Comparison of ENCODE assay signal across 7 cellular contexts in the genomic region with DNA sequence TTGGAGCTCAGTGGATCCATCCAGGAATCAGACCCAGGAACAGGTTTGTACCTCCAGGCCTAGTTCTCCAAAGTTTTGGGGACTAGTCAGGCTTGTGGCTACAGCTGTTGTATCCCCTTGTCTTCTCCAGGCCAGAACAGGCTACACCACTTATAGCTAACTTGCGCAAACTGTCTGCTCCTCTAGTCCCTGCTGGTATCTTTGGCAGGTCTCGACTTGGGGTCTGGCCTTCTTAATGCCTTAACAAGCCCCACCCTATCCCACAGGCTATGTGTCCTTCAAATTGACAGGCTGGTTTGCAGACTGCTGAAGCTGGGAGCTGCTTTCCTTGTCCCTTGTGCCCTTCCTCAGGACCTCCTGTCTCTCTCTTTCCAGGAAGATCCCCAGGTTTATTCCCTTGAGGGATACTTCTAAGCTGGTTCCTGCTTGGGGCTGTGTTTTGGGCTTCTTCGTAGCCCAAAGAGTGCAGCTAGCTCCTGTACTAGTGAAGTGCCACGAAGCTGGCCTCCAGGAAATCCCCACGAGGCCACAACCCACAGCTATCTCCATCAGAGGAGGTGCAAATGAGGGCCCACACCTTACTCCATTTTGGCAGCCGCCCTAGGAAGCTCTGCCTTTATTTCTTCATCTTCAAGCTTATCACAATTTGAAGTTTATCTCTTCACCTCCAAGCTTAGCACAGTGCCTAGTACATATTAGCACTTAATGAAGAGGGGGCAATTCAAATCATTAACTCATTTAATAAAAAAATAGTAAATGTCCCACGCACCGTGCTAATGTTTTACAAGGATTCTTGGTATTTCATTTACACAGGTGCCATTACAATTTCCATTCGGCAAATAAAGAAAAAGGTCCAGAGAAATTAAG. TPM values are rescaled to one million over a fixed set of nuclear protein-coding genes. Genes with fewer than 3 reads are reported as not detected.
DNase-seq lines count a peak whose midpoint lies in the region; ATAC-seq and TF ChIP-seq lines count a peak whose summit lies in the region.

No MANE protein-coding gene starts in this region.

- ATAC-seq in IMR-90 (ENCODE audit: low read depth) (no peak), right cardiac atrium (peak in 1 of 2 donors; percentile 4), GM21390 (IDR thresholded peaks at IDR 0.05; ENCODE audit: unreplicated experiment) (no peak), HG03159 (IDR thresholded peaks at IDR 0.05; ENCODE audit: unreplicated experiment) (no peak)

- no peak overlapping the region for H2BK5ac ChIP-seq in IMR-90 (ENCODE audit: low read depth, low read length, poor library complexity, severe bottlenecking)

- H3K27ac ChIP-seq in IMR-90 (ENCODE audit: insufficient read depth, low read length) (no peak overlapping the region), right cardiac atrium (ENCODE audit: low read length) (no peak overlapping the region)

- H4K91ac ChIP-seq in IMR-90 (ENCODE audit: insufficient read depth, low read depth, low read length): no peak overlapping the region

- H3K14ac ChIP-seq in IMR-90 (replicated peaks; ENCODE audit: low read depth, low read length): peak overlapping the region; percentile 68

- H3K9ac ChIP-seq in IMR-90 (ENCODE audit: low read depth, low read length): no peak overlapping the region; the same call in 1 of the 2 replicates

- no peak for TF ChIP-seq CTCF in IMR-90 (conservative IDR thresholded peaks at IDR 0.05; ENCODE audit: low read depth, low read length)

- H2AK5ac ChIP-seq in IMR-90 (ENCODE audit: low read depth, low read length): no peak overlapping the region

- H2BK20ac ChIP-seq in IMR-90 (ENCODE audit: low read depth, low read length): no peak overlapping the region

- H3K27me3 Mint-ChIP-seq in activated T-cell treated with anti-CD3 and anti-CD28 coated beads, Interleukin-2, amount 50 U/mL, for 24 hours: no peaks in the 10 kb centered on the region

- peak overlapping the region; percentile 99 for H2AFZ ChIP-seq in IMR-90 (replicated peaks; ENCODE audit: low read length, poor library complexity)

- no peak for TF ChIP-seq RAD21 in IMR-90 (IDR thresholded peaks at IDR 0.05; ENCODE audit: low read length)

- CTCF ChIA-PET in IMR-90 (lab: Yijun Ruan, JAX): interaction anchor here (1.3 kb wide), 1 partner anchor 163 kb away, joined by 3 read pairs; no protein-coding TSS in a partner anchor

- H3K4ac ChIP-seq in IMR-90 (ENCODE audit: low read depth, low read length): peak overlapping the region; percentile 54; the same call in 1 of the 2 replicates

- H3K27ac Mint-ChIP-seq in activated T-cell treated with anti-CD3 and anti-CD28 coated beads, Interleukin-2, amount 50 U/mL, for 24 hours: peak overlapping the region; percentile 95

- peak overlapping the region; percentile 34 for H3K4me2 ChIP-seq in IMR-90 (ENCODE audit: low read depth, low read length)

- WGBS in IMR-90 (ENCODE audit: extremely low coverage in 2 of 2, insufficient read length in 1 of 2), 2 experiments: no CpG with 5 or more reads among the region's 9 CpGs
- 44% methylated on average over 9 of the region's 9 CpGs for WGBS in right cardiac atrium

- dilution Hi-C loops in IMR-90 (cut with HindIII; ENCODE audit: low sequenced_read_pairs, unreplicated experiment): no loop called here

- POLR2A ChIA-PET in IMR-90 (lab: Charles Lee; ENCODE audit: unreplicated experiment): interaction anchor here (0.5 kb wide), 1 partner anchor 105 kb away, joined by 3 read pairs; no protein-coding TSS in a partner anchor

- H4K8ac ChIP-seq in IMR-90 (ENCODE audit: low read depth in 2 of 2, low read length in 2 of 2): peak overlapping the region; percentile 40 to 95

- H3K36me3 ChIP-seq in IMR-90 (ENCODE audit: control insufficient read depth, insufficient read depth, low read length): peaks cover 7% of the 10 kb centered on the region; the same call in 1 of the 2 replicates

- H3K9me1 ChIP-seq in IMR-90 (ENCODE audit: insufficient read depth, low read length): peaks cover 13% of the 10 kb centered on the region; the same call in 1 of the 2 replicates

- H3K18ac ChIP-seq in IMR-90 (ENCODE audit: low read depth, low read length): no peak overlapping the region

- peaks cover 34% of the 10 kb centered on the region for H3K4me1 Mint-ChIP-seq in activated T-cell treated with anti-CD3 and anti-CD28 coated beads, Interleukin-2, amount 50 U/mL, for 24 hours (ENCODE audit: low read depth)

- H2BK15ac ChIP-seq in IMR-90 (ENCODE audit: low read depth, low read length): no peak overlapping the region

- no peak overlapping the region for H3K23ac ChIP-seq in IMR-90 (ENCODE audit: low read depth, low read length)

- no peak overlapping the region for H2BK120ac ChIP-seq in IMR-90 (ENCODE audit: low read depth, low read length)

- no peak for DNase-seq in IMR-90
- peak; percentile 51 for DNase-seq in activated T-cell treated with anti-CD3 and anti-CD28 coated beads, Interleukin-2, amount 50 U/mL, for 24 hours
- DNase-seq in right cardiac atrium: no peak
- peak; percentile 31 for DNase-seq in stimulated activated CD4-positive, alpha-beta T cell treated with anti-CD3 and anti-CD28 coated beads, Interleukin-4, amount 100 ng/mL, for 1 hour
- no peak for DNase-seq in amniotic stem cell (lab: John Stamatoyannopoulos, UW)

- in situ Hi-C loops in IMR-90 (cut with MboI; ENCODE audit: low sequenced_read_pairs): no loop called here

- H3K36me3 Mint-ChIP-seq in activated T-cell treated with anti-CD3 and anti-CD28 coated beads, Interleukin-2, amount 50 U/mL, for 24 hours (ENCODE audit: low read depth): peaks cover 35% of the 10 kb centered on the region

- H3K9me3 ChIP-seq in IMR-90 (ENCODE audit: control insufficient read depth, insufficient read depth, low read length) (no peaks in the 10 kb centered on the region), right cardiac atrium (ENCODE audit: control insufficient read depth, low read length) (no peaks in the 10 kb centered on the region)

- no peaks in the 10 kb centered on the region for H3K27me3 ChIP-seq in IMR-90 (ENCODE audit: control insufficient read depth, insufficient read depth, low read length)
- no peaks in the 10 kb centered on the region for H3K27me3 ChIP-seq in right cardiac atrium (ENCODE audit: control insufficient read depth, insufficient read depth)

- H4K5ac ChIP-seq in IMR-90 (ENCODE audit: low read depth, low read length): peak overlapping the region; percentile 49

- H3K4me1 ChIP-seq in IMR-90 (ENCODE audit: control insufficient read depth, insufficient read depth, low read length): peaks cover 3% of the 10 kb centered on the region
- H3K4me1 ChIP-seq in right cardiac atrium (ENCODE audit: control insufficient read depth, insufficient read depth, low read length): peaks cover 8% of the 10 kb centered on the region

- TF ChIP-seq POLR2A in IMR-90 (IDR thresholded peaks at IDR 0.05; ENCODE audit: low read depth, low read length): no peak

- peak overlapping the region; percentile 80 for H2AK9ac ChIP-seq in IMR-90 (replicated peaks; ENCODE audit: low read depth, low read length, poor library complexity)

- H3K79me1 ChIP-seq in IMR-90 (ENCODE audit: low read depth in 1 of 2, low read length in 2 of 2): peaks cover 7 to 22% of the 10 kb centered on the region in 2 experiments

- 0 out of 2 replicates have a peak overlapping the region, but pooled peaks have one; percentile 46 for H3K56ac ChIP-seq in IMR-90 (ENCODE audit: extremely low read depth, insufficient read depth, low read length)

- BruUV-seq in IMR-90 (replicated peaks; lab: Mats Ljungman, UMichigan): no TSS peak

- H3K9me3 Mint-ChIP-seq in activated T-cell treated with anti-CD3 and anti-CD28 coated beads, Interleukin-2, amount 50 U/mL, for 24 hours: no peaks in the 10 kb centered on the region

- H3K4me3 ChIP-seq in IMR-90 (ENCODE audit: insufficient read depth, low read depth, low read length): peak overlapping the region; percentile 82; the same call in 1 of the 2 replicates
- H3K4me3 ChIP-seq in right cardiac atrium (ENCODE audit: low read length): peak overlapping the region; percentile 61

- H3K4me3 Mint-ChIP-seq in activated T-cell treated with anti-CD3 and anti-CD28 coated beads, Interleukin-2, amount 50 U/mL, for 24 hours: peak overlapping the region; percentile 95

- intact Hi-C loops in IMR-90 (cut with micrococcal nuclease) (loop anchor here (5.0 kb wide), 1 partner anchor 165 kb away; no protein-coding TSS in a partner anchor), right cardiac atrium (cut with DNase I) (loop anchor here in 3 of 4 donors (10.0 kb wide), 3 partner anchors 132 to 382 kb away; no protein-coding TSS in a partner anchor)

- H4K20me1 ChIP-seq in IMR-90 (ENCODE audit: insufficient read depth, low read length): no peaks in the 10 kb centered on the region

TF ChIP-seq in IMR-90, 13 proteins besides CTCF, POLR2A, EP300 and RAD21:
- TF ChIP-seq RCOR1 (IDR thresholded peaks at IDR 0.05; ENCODE audit: insufficient replicate concordance, low read length) (no peak), MXI1 (IDR thresholded peaks at IDR 0.05; ENCODE audit: borderline replicate concordance, low read depth, low read length) (no peak), BHLHE40 (IDR thresholded peaks at IDR 0.05; ENCODE audit: low read depth, low read length) (no peak), MAZ (IDR thresholded peaks at IDR 0.05; ENCODE audit: borderline replicate concordance, low read depth, low read length) (no peak), RFX5 (IDR thresholded peaks at IDR 0.05; ENCODE audit: low read depth, low read length) (no peak), CHD1 (IDR thresholded peaks at IDR 0.05; ENCODE audit: low read depth, low read length) (no peak), SMC3 (IDR thresholded peaks at IDR 0.05; ENCODE audit: low read depth, low read length) (no peak), CEBPB (IDR thresholded peaks at IDR 0.05; ENCODE audit: low read depth, low read length) (no peak), NFE2L2 (IDR thresholded peaks at IDR 0.05; ENCODE audit: low read depth, low read length) (no peak)
- TF ChIP-seq, protein P1, sequence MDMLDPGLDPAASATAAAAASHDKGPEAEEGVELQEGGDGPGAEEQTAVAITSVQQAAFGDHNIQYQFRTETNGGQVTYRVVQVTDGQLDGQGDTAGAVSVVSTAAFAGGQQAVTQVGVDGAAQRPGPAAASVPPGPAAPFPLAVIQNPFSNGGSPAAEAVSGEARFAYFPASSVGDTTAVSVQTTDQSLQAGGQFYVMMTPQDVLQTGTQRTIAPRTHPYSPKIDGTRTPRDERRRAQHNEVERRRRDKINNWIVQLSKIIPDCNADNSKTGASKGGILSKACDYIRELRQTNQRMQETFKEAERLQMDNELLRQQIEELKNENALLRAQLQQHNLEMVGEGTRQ (IDR thresholded peaks at IDR 0.05; ENCODE audit: low read depth, low read length): no peak

RNA-seq across cellular contexts. Expression of a gene that starts 0.7 kb away (rescaled TPM):
- total RNA-seq in IMR-90 (2012; rRNA removed): 18.1 and 22.2 TPM in 2 replicates
- 34.3 and 39.4 TPM in 2 replicates for polyA plus RNA-seq in IMR-90 (2012; rRNA removed)
- 30.9 and 49.2 TPM in 2 replicates for polyA plus RNA-seq in IMR-90 (2012; cell fraction: cytosol; rRNA removed)
- 124 and 135 TPM in 2 replicates for polyA plus RNA-seq in IMR-90 (2012; cell fraction: nucleus; rRNA removed; ENCODE audit: low replicate concordance)
- 10 to 100 TPM; 26.2 to 35.9 (median 32.6) TPM for total RNA-seq in right cardiac atrium
- polyA plus RNA-seq in right cardiac atrium: 26.7 TPM

Comparison
In these comparisons a context has a peak if more than half of its experiments do, and no peak if none do; other contexts are left out.
1. DNase-seq: peak in activated T-cell treated with anti-CD3 and anti-CD28 coated beads, Interleukin-2, amount 50 U/mL, for 24 hours (single experiment) and stimulated activated CD4-positive, alpha-beta T cell treated with anti-CD3 and anti-CD28 coated beads, Interleukin-4, amount 100 ng/mL, for 1 hour (single experiment); none in IMR-90 (single experiment), right cardiac atrium (0 of 3) and amniotic stem cell (single experiment).